ENCODE assay signal across 9 cellular contexts in the genomic region with DNA sequence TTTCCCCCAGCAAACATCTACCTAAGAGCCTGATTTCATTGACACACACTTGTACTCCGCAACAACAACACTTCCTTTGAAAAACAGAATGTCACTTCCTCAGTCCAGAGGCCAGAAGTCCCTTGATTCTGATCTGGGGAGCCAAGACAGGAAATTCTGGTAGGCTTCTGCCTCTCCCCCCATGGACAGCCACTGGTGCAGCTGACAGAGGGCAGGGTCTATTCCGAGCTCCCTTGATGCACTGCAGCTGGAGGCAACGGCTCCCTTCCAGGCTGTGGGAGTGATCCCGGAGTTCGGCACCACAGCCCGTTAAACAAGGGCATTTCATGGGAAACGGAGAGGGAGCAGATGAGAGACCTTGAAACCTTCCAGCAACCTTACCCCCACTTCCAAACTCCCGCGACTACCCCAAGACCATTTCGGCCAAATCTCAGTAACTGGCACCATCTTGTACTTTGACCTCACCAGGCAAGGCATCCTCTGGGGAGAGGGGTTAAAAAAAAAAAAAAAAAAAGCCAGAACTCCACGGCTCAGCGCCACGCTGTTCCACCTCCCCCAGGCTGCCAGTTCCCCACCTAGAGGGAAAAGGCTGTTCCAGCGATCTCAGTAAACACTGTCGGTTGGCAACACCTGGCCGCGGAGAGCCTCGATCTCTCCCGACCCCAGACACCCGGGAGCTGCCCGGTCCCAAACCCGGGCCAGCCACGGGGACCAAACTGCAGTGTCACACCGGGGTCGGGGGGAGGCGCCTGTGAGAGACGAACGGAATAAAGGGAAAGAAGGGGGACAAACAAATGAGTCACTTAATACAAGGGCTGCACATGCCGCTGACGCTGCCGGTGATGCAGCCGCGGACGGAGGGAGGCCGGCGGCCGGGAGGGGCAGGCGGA. TPM values are rescaled to one million over a fixed set of nuclear protein-coding genes. Genes with fewer than 3 reads are reported as not detected.
DNase-seq lines count a peak whose midpoint lies in the region; ATAC-seq, FAIRE-seq and TF ChIP-seq lines count a peak whose summit lies in the region.
"Had no signal": no experiment of that assay in that cellular context is flagged by ENCODE, and none has a peak within 500 bp of the region (broad histone marks: within the 10 kb centered on the region; RNA-seq: fewer than 3 reads in every experiment).

No MANE protein-coding gene starts in this region.

- POLR2A ChIA-PET in CD4-positive, alpha-beta memory T cell (lab: Charles Lee; ENCODE audit: partially characterized antibody): interaction anchor here (1.1 to 3.9 kb wide), 7 partner anchors 49 to 597 kb away, joined by 4 to 28 read pairs (median 12); a partner anchor contains a TSS

- peaks cover 15 to 34% (median 22%) of the 10 kb centered on the region in 4 donors for H3K4me1 Mint-ChIP-seq in CD4-positive, alpha-beta memory T cell
- peaks cover 36% of the 10 kb centered on the region for H3K4me1 Mint-ChIP-seq in endodermal cell
- peaks cover 38% of the 10 kb centered on the region for H3K4me1 Mint-ChIP-seq in mesothelial cell of epicardium

- TF ChIP-seq CTCF in endodermal cell (conservative IDR thresholded peaks at IDR 0.05) (peak; percentile 73), mesothelial cell of epicardium (IDR thresholded peaks at IDR 0.05; ENCODE audit: unreplicated experiment) (no peak)

- peak overlapping the region; percentile 34 to 50 for H3K4me3 ChIP-seq in CD4-positive, alpha-beta memory T cell (ENCODE audit: low read length in 2 of 2)
- H3K4me3 ChIP-seq in endodermal cell (ENCODE audit: low read length): peak overlapping the region; percentile 93

- H3K9ac ChIP-seq in endodermal cell (ENCODE audit: extremely low read depth, low read length, poor library complexity, severe bottlenecking): peak overlapping the region; percentile 57

- H3K27me3 ChIP-seq in CD4-positive, alpha-beta memory T cell (ENCODE audit: insufficient read depth, low read length): no peaks in the 10 kb centered on the region
- H3K27me3 ChIP-seq in endodermal cell (ENCODE audit: control insufficient read depth, insufficient read depth, low read length, poor library complexity, severe bottlenecking): no peaks in the 10 kb centered on the region

- peak overlapping the region; percentile 85 to 93 (median 90) for H3K4me3 Mint-ChIP-seq in CD4-positive, alpha-beta memory T cell
- H3K4me3 Mint-ChIP-seq in endodermal cell (peak overlapping the region; percentile 85), mesothelial cell of epicardium (peak overlapping the region; percentile 99)

- H3K9me3 ChIP-seq in CD4-positive, alpha-beta memory T cell (ENCODE audit: control insufficient read depth in 1 of 2, low read length in 2 of 2): no peaks in the 10 kb centered on the region
- peaks cover 2% of the 10 kb centered on the region for H3K9me3 ChIP-seq in endodermal cell (ENCODE audit: control insufficient read depth, low read length)

- H3K27ac Mint-ChIP-seq in CD4-positive, alpha-beta memory T cell: peak overlapping the region; percentile 82 to 92 (median 89)
- H3K27ac Mint-ChIP-seq in endodermal cell (peak overlapping the region; percentile 95), mesothelial cell of epicardium (peak overlapping the region; percentile 99)

- H3K27me3 Mint-ChIP-seq in CD4-positive, alpha-beta memory T cell: peaks cover 5% of the 10 kb centered on the region in 2 donors
- peaks cover 21% of the 10 kb centered on the region for H3K27me3 Mint-ChIP-seq in endodermal cell (ENCODE audit: insufficient read depth)
- H3K27me3 Mint-ChIP-seq in mesothelial cell of epicardium (ENCODE audit: low read depth): no peaks in the 10 kb centered on the region

- H3K27ac ChIP-seq in CD4-positive, alpha-beta memory T cell (ENCODE audit: low read depth, low read length): peak overlapping the region; percentile 29
- H3K27ac ChIP-seq in endodermal cell (ENCODE audit: low read depth, low read length): peak overlapping the region; percentile 86

- peak; percentile 62 to 85 (median 68) for DNase-seq in CD4-positive, alpha-beta memory T cell
- DNase-seq in HTR-8/SVneo (ENCODE audit: insufficient read length, low spot score): peak; percentile 73
- peak; percentile 88 for DNase-seq in NOMO-1 treated with dmso at 0.1 percent for 144 hours (lab: John Stamatoyannopoulos, UW; ENCODE audit: unreplicated experiment)
- peak; percentile 53 for DNase-seq in activated CD8-positive, alpha-beta memory T cell treated with anti-CD3 and anti-CD28 coated beads, Interleukin-2, amount 50 U/mL, for 1 hour (ENCODE audit: extremely low read depth)
- peak; percentile 93 for DNase-seq in endodermal cell
- peak; percentile 34 to 73 for DNase-seq in mesothelial cell of epicardium (ENCODE audit: low spot score in 2 of 2, unreplicated experiment in 2 of 2)
- DNase-seq in stimulated activated CD8-positive, alpha-beta memory T cell treated with anti-CD3 and anti-CD28 coated beads, Interleukin-15, amount 100 ng/mL, for 4 hours (ENCODE audit: low read depth in 2 of 2): peak; percentile 51 to 62

- 3 to 5% methylated on average over 14 to 38 of the region's 38 CpGs for WGBS in endodermal cell (ENCODE audit: insufficient coverage in 1 of 2, insufficient read length in 1 of 2), 2 experiments

- H3K36me3 Mint-ChIP-seq in CD4-positive, alpha-beta memory T cell: peaks cover 0 to 4% of the 10 kb centered on the region in 2 donors
- H3K36me3 Mint-ChIP-seq in endodermal cell (ENCODE audit: low read depth): peaks cover 6% of the 10 kb centered on the region
- H3K36me3 Mint-ChIP-seq in mesothelial cell of epicardium: peaks cover under 1% of the 10 kb centered on the region

- H3K36me3 ChIP-seq in CD4-positive, alpha-beta memory T cell (ENCODE audit: insufficient read depth, low read length): no peaks in the 10 kb centered on the region
- peaks cover 12% of the 10 kb centered on the region for H3K36me3 ChIP-seq in endodermal cell (ENCODE audit: control insufficient read depth, insufficient read depth, low read length)

- ATAC-seq in GM21367 (IDR thresholded peaks at IDR 0.05; ENCODE audit: unreplicated experiment): peak; percentile 50

- peaks cover 23% of the 10 kb centered on the region for H3K4me1 ChIP-seq in CD4-positive, alpha-beta memory T cell (ENCODE audit: insufficient read depth, low read length)
- no peaks in the 10 kb centered on the region for H3K4me1 ChIP-seq in endodermal cell (ENCODE audit: control insufficient read depth, insufficient read depth, low read length)

- no peaks in the 10 kb centered on the region for H3K9me3 Mint-ChIP-seq in CD4-positive, alpha-beta memory T cell
- no peaks in the 10 kb centered on the region for H3K9me3 Mint-ChIP-seq in endodermal cell
- peaks cover under 1% of the 10 kb centered on the region for H3K9me3 Mint-ChIP-seq in mesothelial cell of epicardium

- intact Hi-C loops in CD4-positive, alpha-beta memory T cell (cut with micrococcal nuclease): loop anchor here (1.0 to 2.0 kb wide), 4 partner anchors 148 to 422 kb away; a partner anchor contains a TSS

- CTCF ChIA-PET in CD4-positive, alpha-beta memory T cell (lab: Charles Lee; ENCODE audit: partially characterized antibody): interaction anchor here (0.6 to 8.8 kb wide), 15 partner anchors 11 to 371 kb away, joined by 3 to 121 read pairs (median 4); a partner anchor contains a TSS

- FAIRE-seq in HTR-8/SVneo (lab: Jason Lieb, UNC): no peak
- FAIRE-seq: endometrium had no signal

RNA-seq across cellular contexts. Expression of a gene that starts 1.1 kb away (rescaled TPM):
- total RNA-seq in CD4-positive, alpha-beta memory T cell: 1 to 10 TPM; 5.5 to 6.7 TPM
- polyA plus RNA-seq in CD4-positive, alpha-beta memory T cell: under 1 TPM; 0.05 to 0.73 TPM
- 10 to 100 TPM; 26.9 to 62.8 TPM for total RNA-seq in endodermal cell
- polyA plus RNA-seq in endodermal cell (2013, experiment 1 of 2): 23.2 TPM
- polyA plus RNA-seq in endodermal cell (2013, experiment 2 of 2): 27.1 TPM
- total RNA-seq in mesothelial cell of epicardium: 38.9 to 43.6 TPM (median 39.9 TPM) in 3 replicates

Comparison
In these comparisons a context has a peak if more than half of its experiments do, and no peak if none do; other contexts are left out.
1. Peak in every context shown above with its lines: DNase-seq, ATAC-seq, H3K4me3 ChIP-seq and H3K27ac ChIP-seq.